8 cellular contexts compared by ENCODE assay signal in genomic region chr11:1310315-1310687, GRCh38. TPM values are rescaled to one million over a fixed set of nuclear protein-coding genes. Genes with fewer than 3 reads are reported as not detected.
A peak's percentile ranks its signal among the peaks of the same experiment; 100 is the strongest.
DNase-seq lines count a peak whose midpoint lies in the region; ATAC-seq, FAIRE-seq and TF ChIP-seq lines count a peak whose summit lies in the region.

No MANE protein-coding gene starts in this region.

- ATAC-seq in GM21515 (IDR thresholded peaks at IDR 0.05; ENCODE audit: unreplicated experiment): no peak

- H3K36me3 ChIP-seq in SK-N-MC (ENCODE audit: insufficient read depth, low read length): no peaks in the 10 kb centered on the region

- no peak for TF ChIP-seq POLR2A in GM12892 (IDR thresholded peaks at IDR 0.05; ENCODE audit: low read depth, low read length)

- H3K9ac ChIP-seq in SK-N-MC (ENCODE audit: insufficient read length): peak overlapping the region; percentile 94

- no peak for TF ChIP-seq CTCF in fibroblast of mammary gland (conservative IDR thresholded peaks at IDR 0.05; ENCODE audit: control insufficient read depth, insufficient read depth, low read depth, low read length)
- no peak for TF ChIP-seq CTCF in retinal pigment epithelial cell (conservative IDR thresholded peaks at IDR 0.05; ENCODE audit: low read depth, low read length)

- H3K9me3 ChIP-seq in SK-N-MC (ENCODE audit: low read depth, low read length): no peaks in the 10 kb centered on the region

- H3K27ac ChIP-seq in SK-N-MC: peak overlapping the region; percentile 73

- peak overlapping the region; percentile 93 for H3K4me3 ChIP-seq in SK-N-MC
- H3K4me3 ChIP-seq in fibroblast of mammary gland (ENCODE audit: control insufficient read depth, low read depth, low read length): peak overlapping the region; percentile 65
- H3K4me3 ChIP-seq in retinal pigment epithelial cell (ENCODE audit: low read length): peak overlapping the region; percentile 59

- FAIRE-seq in GM12892 (lab: Jason Lieb, UNC): peak; percentile 56

- DNase-seq in GM12892 (ENCODE audit: insufficient read length): no peak
- no peak for DNase-seq in SK-N-MC (ENCODE audit: low read depth, low spot score)
- DNase-seq in fibroblast of mammary gland (ENCODE audit: low read depth): no peak
- DNase-seq in retinal pigment epithelial cell (ENCODE audit: low read depth): no peak
- DNase-seq in NCI-H2029 treated with DMSO at 0.1 percent for 48 hours (lab: John Stamatoyannopoulos, UW): no peak
- no peak for DNase-seq in DMS 273 treated with DMSO at 0.1 percent for 48 hours (lab: John Stamatoyannopoulos, UW)
- no peak for DNase-seq in HuH-7 (ENCODE audit: low spot score)

RNA-seq across cellular contexts. Expression of gene TOLLIP, which starts 0.9 kb away (rescaled TPM):
- polyA plus RNA-seq in GM12892 (2012; ENCODE audit: missing spikeins): 8.1 TPM
